Comparison of ENCODE assay signal across 18 cellular contexts in the genomic region with DNA sequence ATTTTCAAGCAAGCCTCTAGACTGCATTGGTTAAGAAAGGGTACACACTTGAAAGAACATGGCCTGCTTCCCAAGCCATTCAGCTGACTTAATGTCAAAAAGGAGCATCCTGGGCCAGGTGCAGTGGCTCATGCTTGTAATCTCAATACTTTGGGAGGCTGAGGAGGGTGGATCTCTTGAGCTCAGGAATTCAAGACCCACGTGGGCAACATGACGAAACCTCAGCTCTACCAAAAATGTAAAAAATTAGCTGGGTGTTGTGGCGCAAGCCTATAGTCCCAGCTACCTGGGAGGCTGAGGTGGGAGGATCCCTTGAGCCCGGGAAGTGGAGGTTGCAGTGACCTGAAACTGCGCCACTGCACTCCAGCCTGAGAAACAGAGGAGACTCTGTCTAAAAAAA. TPM values are rescaled to one million over a fixed set of nuclear protein-coding genes. Genes with fewer than 3 reads are reported as not detected.
DNase-seq lines count a peak whose midpoint lies in the region; ATAC-seq, FAIRE-seq and TF ChIP-seq lines count a peak whose summit lies in the region.
"Had no signal": no experiment of that assay in that cellular context is flagged by ENCODE, and none has a peak within 500 bp of the region (broad histone marks: within the 10 kb centered on the region; RNA-seq: fewer than 3 reads in every experiment).

No MANE protein-coding gene starts in this region.

- CTCF ChIA-PET in SK-N-SH (lab: Yijun Ruan, JAX) (no interaction called here), endothelial cell of umbilical vein (lab: Charles Lee) (interaction anchor here (3.3 kb wide), 1 partner anchor 60 kb away, joined by 17 read pairs; no protein-coding TSS in a partner anchor)

- H3K27ac ChIP-seq in SK-N-SH (ENCODE audit: low read depth in 2 of 2, low read length in 1 of 2) (peak overlapping the region in 1 of 2 experiments; percentile 66; a peak in 3 of 4 replicates), GM23248 (0 out of 2 replicates have a peak overlapping the region, but pooled peaks have one; percentile 55), endothelial cell of umbilical vein (ENCODE audit: insufficient read depth, low read depth, low read length) (no peak overlapping the region), uterus (peak overlapping the region; percentile 7 to 44)
- H3K27ac ChIP-seq: 22Rv1, BLaER1 had no signal

- no peak for ATAC-seq in SK-N-SH treated with all-trans-retinoic acid at 6 μM for 48 hours
- ATAC-seq: GM23338, K562 had no signal

- no peak overlapping the region for H2AFZ ChIP-seq in SK-N-SH (ENCODE audit: low read depth)
- H2AFZ ChIP-seq in GM23248, result no peak overlapping the region
- H2AFZ ChIP-seq in endothelial cell of umbilical vein (ENCODE audit: low read depth, low read length), result no peak overlapping the region
- H2AFZ ChIP-seq: GM23338 had no signal

- H3K9ac ChIP-seq in SK-N-SH (peak overlapping the region; percentile 9; the same call in 1 of the 2 replicates), GM23248 (no peak overlapping the region), endothelial cell of umbilical vein (replicated peaks; ENCODE audit: extremely low read depth, insufficient read depth, low read length) (no peak overlapping the region)
- H3K9ac ChIP-seq: BLaER1 had no signal

- FAIRE-seq in endothelial cell of umbilical vein (lab: Jason Lieb, UNC), result peak; percentile 55
- FAIRE-seq: D721Med, GM12892, GM18507, K562 had no signal

- H3K4me2 ChIP-seq in SK-N-SH, result peak overlapping the region; percentile 45; the same call in 1 of the 2 replicates
- H3K4me2 ChIP-seq in GM23248 (ENCODE audit: unreplicated experiment), result peak overlapping the region; percentile 76
- H3K4me2 ChIP-seq in endothelial cell of umbilical vein (ENCODE audit: insufficient read depth, low read length), result no peak overlapping the region
- H3K4me2 ChIP-seq: BLaER1, GM23338 had no signal

- H3K4me1 ChIP-seq in SK-N-SH (ENCODE audit: control insufficient read depth in 1 of 2, insufficient read depth in 2 of 2, low read depth in 1 of 2, low read length in 1 of 2) (peaks cover 5 to 28% of the 10 kb centered on the region in 2 experiments; a peak in 3 of 4 replicates), GM23248 (ENCODE audit: insufficient read depth) (peaks cover 52% of the 10 kb centered on the region), endothelial cell of umbilical vein (ENCODE audit: control insufficient read depth, extremely low read depth, insufficient read depth, low read length) (peaks cover 8% of the 10 kb centered on the region), uterus (peaks cover 0 to 7% of the 10 kb centered on the region in 2 donors)
- H3K4me1 ChIP-seq: BLaER1, Caco-2 had no signal

- TF ChIP-seq EP300 in SK-N-SH (IDR thresholded peaks at IDR 0.05; ENCODE audit: borderline replicate concordance in 1 of 2, low read depth in 1 of 2, low read length in 1 of 2), result no peak

- no peaks in the 10 kb centered on the region for H3K9me2 ChIP-seq in SK-N-SH
- H3K9me2 ChIP-seq in GM23248 (ENCODE audit: insufficient read depth), result 0 out of 2 replicates have a peak, but pooled peaks cover 4% of the 10 kb centered on the region

- H4K20me1 ChIP-seq in SK-N-SH (ENCODE audit: insufficient read depth) (no peaks in the 10 kb centered on the region), GM23248 (ENCODE audit: insufficient read depth) (no peaks in the 10 kb centered on the region), endothelial cell of umbilical vein (replicated peaks; ENCODE audit: control insufficient read depth, extremely low read depth, insufficient read depth, low read length) (no peaks in the 10 kb centered on the region)
- H4K20me1 ChIP-seq: BLaER1 had no signal

- H3K79me2 ChIP-seq in SK-N-SH (ENCODE audit: insufficient read depth), result no peaks in the 10 kb centered on the region
- no peaks in the 10 kb centered on the region for H3K79me2 ChIP-seq in GM23248 (ENCODE audit: insufficient read depth)
- H3K79me2 ChIP-seq in endothelial cell of umbilical vein (ENCODE audit: control insufficient read depth, insufficient read depth, low read length), result no peaks in the 10 kb centered on the region

- H3K36me3 ChIP-seq in SK-N-SH (replicated peaks in 1 of 2; ENCODE audit: control insufficient read depth in 1 of 2, insufficient read depth in 2 of 2, low read length in 1 of 2) (no peaks in the 10 kb centered on the region), GM23248 (ENCODE audit: low read depth) (no peaks in the 10 kb centered on the region), endothelial cell of umbilical vein (ENCODE audit: control insufficient read depth in 2 of 2, extremely low read depth in 1 of 2, insufficient read depth in 2 of 2, low read length in 2 of 2) (no peaks in the 10 kb centered on the region), uterus (peaks cover 0 to 4% of the 10 kb centered on the region in 2 donors), H7 (replicated peaks; ENCODE audit: control insufficient read depth, insufficient read depth, low read length) (no peaks in the 10 kb centered on the region)
- H3K36me3 ChIP-seq: BLaER1 had no signal

- WGBS in SK-N-SH (ENCODE audit: low lambda C conversion rate), result 74% methylated on average over 5 of the region's 5 CpGs
- WGBS in GM23248 (ENCODE audit: low coverage in 1 of 2, low lambda C conversion rate in 2 of 2, missing lambda C conversion rate in 2 of 2), 2 experiments, result 88 to 90% methylated on average over 4 to 5 of the region's 5 CpGs

- in situ Hi-C loops in GM23248 (cut with MboI), result no loop called here

- no peak for TF ChIP-seq RAD21 in SK-N-SH (IDR thresholded peaks at IDR 0.05; ENCODE audit: low read length)

- intact Hi-C loops in endothelial cell of umbilical vein (cut with micrococcal nuclease) (no loop called here), uterus (cut with DNase I; ENCODE audit: low total_unique reads) (no loop called here)

- BruUV-seq in endothelial cell of umbilical vein (replicated peaks; lab: Mats Ljungman, UMichigan), result no TSS peak

- H3K4me3 ChIP-seq in SK-N-SH (ENCODE audit: low read depth in 2 of 2, low read length in 1 of 2) (no peak overlapping the region), GM23248 (no peak overlapping the region), endothelial cell of umbilical vein (replicated peaks in 1 of 3; ENCODE audit: insufficient read depth in 1 of 3, low read depth in 1 of 3, low read length in 3 of 3) (no peak overlapping the region), uterus (no peak overlapping the region), H7 (ENCODE audit: insufficient read depth, low read depth, low read length) (no peak overlapping the region)
- H3K4me3 ChIP-seq: BLaER1, GM23338, K562 had no signal

- TF ChIP-seq CTCF in SK-N-SH (IDR thresholded peaks at IDR 0.05), result no peak
- TF ChIP-seq CTCF in endothelial cell of umbilical vein (IDR thresholded peaks at IDR 0.05; ENCODE audit: extremely low read depth in 1 of 2, insufficient read depth in 1 of 2, low read depth in 1 of 2, low read length in 2 of 2), result no peak
- no peak for TF ChIP-seq CTCF in uterus (IDR thresholded peaks at IDR 0.05)

- H3K27me3 ChIP-seq in SK-N-SH (ENCODE audit: insufficient read depth) (no peaks in the 10 kb centered on the region), GM23248 (replicated peaks; ENCODE audit: insufficient read depth) (no peaks in the 10 kb centered on the region), endothelial cell of umbilical vein (ENCODE audit: control insufficient read depth in 2 of 2, insufficient read depth in 2 of 2, low read length in 2 of 2) (no peaks in the 10 kb centered on the region), uterus (no peaks in the 10 kb centered on the region), H7 (ENCODE audit: control insufficient read depth, insufficient read depth, low read length) (no peaks in the 10 kb centered on the region)
- H3K27me3 ChIP-seq: BLaER1 had no signal

- POLR2A ChIA-PET in SK-N-SH (lab: Yijun Ruan, JAX) (no interaction called here), endothelial cell of umbilical vein (lab: Charles Lee) (no interaction called here)

- no peaks in the 10 kb centered on the region for H3K9me1 ChIP-seq in endothelial cell of umbilical vein (replicated peaks; ENCODE audit: control insufficient read depth, extremely low read depth, insufficient read depth, low read length)

- H3K9me3 ChIP-seq in SK-N-SH (peaks cover 4% of the 10 kb centered on the region; the same call in 1 of the 2 replicates), GM23248 (ENCODE audit: low read depth) (no peaks in the 10 kb centered on the region), endothelial cell of umbilical vein (replicated peaks; ENCODE audit: control insufficient read depth, insufficient read depth, low read length) (no peaks in the 10 kb centered on the region), uterus (peaks cover 0 to 10% of the 10 kb centered on the region in 2 donors)
- H3K9me3 ChIP-seq: Caco-2 had no signal

- H3F3A ChIP-seq in SK-N-SH (replicated peaks; ENCODE audit: insufficient read depth) (peaks cover 30% of the 10 kb centered on the region), GM23248 (ENCODE audit: insufficient read depth) (peaks cover 47% of the 10 kb centered on the region)

- DNase-seq in SK-N-SH (no peak), GM23248 (no peak), endothelial cell of umbilical vein (ENCODE audit: low read depth, low spot score) (no peak), uterus (peak in 1 of 2 donors; percentile 33), COLO668 (lab: John Stamatoyannopoulos, UW; ENCODE audit: unreplicated experiment) (no peak), H7 (no peak)
- DNase-seq: Caco-2; CD8-positive, alpha-beta memory T cell; GDM1; H9 had no signal

- dilution Hi-C loops in endothelial cell of umbilical vein (cut with MboI; ENCODE audit: extremely low pct_ligation_motif_present, low sequenced_read_pairs), result no loop called here

- TF ChIP-seq POLR2A in endothelial cell of umbilical vein (IDR thresholded peaks at IDR 0.05; ENCODE audit: low read depth, low read length) (no peak), uterus (IDR thresholded peaks at IDR 0.05) (no peak)

RNA-seq across cellular contexts. Expression of gene NT5E, which starts 26.9 kb away (rescaled TPM):
- polyA plus RNA-seq in SK-N-SH (2012; rRNA removed) (443 and 528 TPM in 2 replicates), GM23248 (2016; fragmentation: Nextera tagmentation; extraction: Ambion mirVana) (201 and 205 TPM in 2 replicates), endothelial cell of umbilical vein (59.3 and 110 TPM in 2 replicates)
- polyA plus RNA-seq in SK-N-SH (2012; cell fraction: cytosol; rRNA removed), result 569 and 615 TPM in 2 replicates
- 256 and 330 TPM in 2 replicates for polyA plus RNA-seq in SK-N-SH (2012; cell fraction: nucleus; rRNA removed)
- total RNA-seq in GM23248 (2014; rRNA removed; shearing (Covaris generic)), result 264 and 293 TPM in 2 replicates
- total RNA-seq in endothelial cell of umbilical vein (48.2 and 115 TPM in 2 replicates), uterus (100 to 1,000 TPM in 1 of 4 donors, 10 to 100 TPM in 3; 23.5 to 136 (median 65.4) TPM)
- 59.9 and 64.0 TPM in 2 replicates for polyA plus RNA-seq in endothelial cell of umbilical vein (2011; cell fraction: cytosol; rRNA removed)
- polyA plus RNA-seq in endothelial cell of umbilical vein (2011; cell fraction: nucleus; rRNA removed), result 35.1 and 40.4 TPM in 2 replicates
- 47.0 and 83.3 TPM in 2 replicates for polyA plus RNA-seq in endothelial cell of umbilical vein (2012)
- 78.0 and 90.7 TPM in 2 replicates for polyA minus RNA-seq in endothelial cell of umbilical vein
- polyA minus RNA-seq in endothelial cell of umbilical vein (2011; cell fraction: cytosol; rRNA and poly(A)+ RNA removed), result 4.2 TPM
- 41.8 and 43.6 TPM in 2 replicates for polyA minus RNA-seq in endothelial cell of umbilical vein (2011; cell fraction: nucleus; rRNA and poly(A)+ RNA removed)
- total RNA-seq in H7 (2014; rRNA removed; shearing (Covaris generic)), result 0.94 and 1.4 TPM in 2 replicates

Comparison
In these comparisons a context has a peak if more than half of its experiments do, and no peak if none do; other contexts are left out.
1. RNA of gene NT5E, which starts 26.9 kb away (total RNA-seq): 264 to 293 TPM in GM23248, 48.2 to 115 TPM in endothelial cell of umbilical vein and 23.5 to 136 TPM in uterus; 0.94 to 1.4 TPM in H7; every median in the first group is over 10 times any median in the second.